In the genomic region with DNA sequence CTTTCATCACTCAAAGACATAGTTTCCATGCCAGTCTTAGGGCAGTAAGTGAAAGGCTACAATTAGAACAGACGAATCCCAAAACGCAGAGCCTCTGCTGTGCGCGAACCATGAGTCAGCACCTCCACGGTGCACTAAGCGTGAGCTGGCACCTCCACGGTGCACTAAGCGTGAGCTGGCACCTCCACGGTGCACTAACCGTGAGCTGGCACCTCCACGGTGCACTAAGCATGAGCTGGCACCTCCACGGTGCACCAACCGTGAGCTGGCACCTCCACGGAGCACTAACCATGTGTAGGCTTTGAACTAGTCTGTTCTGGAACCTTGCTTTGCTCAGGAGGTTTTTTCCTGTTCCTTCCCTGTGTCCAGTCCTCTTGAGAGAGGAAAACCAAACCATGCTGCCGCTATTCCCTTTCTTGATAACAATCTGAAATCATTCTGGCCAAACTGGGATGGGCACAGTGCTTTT, we compare ENCODE assay signal across 18 cellular contexts.
"Had no signal": no experiment of that assay in that cellular context is flagged by ENCODE, and none has a peak within 500 bp of the region (broad histone marks: within the 10 kb centered on the region; RNA-seq: fewer than 3 reads in every experiment).

No MANE protein-coding gene starts in this region.

- ATAC-seq: activated CD8-positive, alpha-beta T cell treated with anti-CD3 and anti-CD28 coated beads for 36 hours; activated T-cell treated with anti-CD3 and anti-CD28 coated beads, Interleukin-2, amount 50 U/mL, for 4 hours; body of pancreas; pancreas; stimulated activated effector memory CD8-positive, alpha-beta T cell treated with anti-CD3 and anti-CD28 coated beads, Interleukin-12 subunit alpha, Interleukin-12 subunit beta, amount 100 ng/mL, for 72 hours had no signal

- H3K4me1 ChIP-seq: pancreas had no signal

- H3K27me3 ChIP-seq: body of pancreas, pancreas had no signal

- H3K9me3 ChIP-seq: body of pancreas, left ventricle myocardium inferior, pancreas, thoracic aorta had no signal

- H3K36me3 ChIP-seq: left ventricle myocardium inferior, pancreas, thoracic aorta had no signal

- H3K27ac ChIP-seq: body of pancreas, left ventricle myocardium inferior, pancreas, thoracic aorta had no signal

- H3K4me3 ChIP-seq: body of pancreas, left ventricle myocardium inferior, pancreas, thoracic aorta had no signal

- FAIRE-seq: kidney, pancreas, TTC549 had no signal

- DNase-seq: activated B cell treated with CpG ODN at 0.5 μM for 24 hours; activated CD4-positive, alpha-beta T cell treated with anti-CD3 and anti-CD28 coated beads for 48 hours; activated CD8-positive, alpha-beta T cell treated with anti-CD3 and anti-CD28 coated beads for 36 hours; activated effector memory CD4-positive, alpha-beta T cell treated with Interleukin-2 at 50 U/mL for 16 hours; activated T-cell treated with anti-CD3 and anti-CD28 coated beads, Interleukin-2, amount 50 U/mL, for 4 hours; body of pancreas; effector memory CD4-positive, alpha-beta T cell; erythroblast; hippocampal formation; kidney; left ventricle myocardium inferior; naive B cell; pancreas; stimulated activated CD4-positive, alpha-beta T cell treated with anti-CD3 and anti-CD28 coated beads, Interleukin-1b, Interleukin-23, amount 100 ng/mL, for 48 hours; T-helper 2 cell had no signal
